ENCODE assay signal across 9 cellular contexts in the genomic region with DNA sequence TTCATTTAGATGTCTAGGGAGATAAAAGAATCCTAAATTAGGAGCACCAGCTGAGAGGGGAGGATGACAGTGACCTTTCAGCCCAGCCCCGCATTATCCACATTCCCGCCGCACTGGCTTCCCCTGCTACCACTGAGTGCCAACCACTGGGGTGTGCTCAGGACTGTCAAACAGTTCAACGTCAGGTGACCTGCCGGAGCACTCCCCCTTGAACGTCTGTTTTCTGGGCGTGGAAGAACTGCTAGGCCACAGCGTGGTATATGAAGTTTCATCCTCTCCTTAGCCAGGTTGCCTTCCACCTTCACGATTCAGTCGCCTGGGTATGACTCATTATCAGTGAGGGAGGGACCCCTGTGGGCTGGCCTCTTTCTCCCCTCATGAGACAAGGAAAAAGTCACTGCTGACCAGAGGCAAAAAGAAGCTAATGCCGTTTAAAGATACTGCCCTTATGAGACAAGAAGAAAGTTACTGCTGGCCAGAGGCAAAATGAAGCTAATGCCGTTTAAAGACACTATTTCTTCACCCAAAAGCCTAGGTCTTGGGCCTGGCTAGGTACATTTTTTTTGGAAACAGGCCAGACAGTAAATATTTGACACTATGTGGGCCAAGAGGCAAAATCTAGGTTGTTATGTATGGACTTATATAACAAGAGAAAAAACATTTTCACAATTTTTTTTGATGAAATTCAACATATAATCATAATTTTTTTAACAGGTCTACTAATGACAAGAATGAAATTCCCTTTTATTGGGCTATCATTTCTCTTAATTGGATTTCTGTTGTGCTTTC. TPM values are rescaled to one million over a fixed set of nuclear protein-coding genes. Genes with fewer than 3 reads are reported as not detected.
DNase-seq lines count a peak whose midpoint lies in the region; ATAC-seq and TF ChIP-seq lines count a peak whose summit lies in the region.
"Had no signal": no experiment of that assay in that cellular context is flagged by ENCODE, and none has a peak within 500 bp of the region (broad histone marks: within the 10 kb centered on the region; RNA-seq: fewer than 3 reads in every experiment).

No MANE protein-coding gene starts in this region.

- H3K4me3 ChIP-seq in osteoblast (ENCODE audit: insufficient read depth, low read length) = no peak overlapping the region

- H3K4me2 ChIP-seq in osteoblast (ENCODE audit: insufficient read depth, low read length) = no peak overlapping the region

- no peaks in the 10 kb centered on the region for H3K27me3 ChIP-seq in osteoblast (ENCODE audit: insufficient read depth, low read length)

- no peak for TF ChIP-seq CTCF in GM13976 (IDR thresholded peaks at IDR 0.05; ENCODE audit: borderline replicate concordance, control extremely low read depth, extremely low read depth, insufficient read depth, missing control alignments)
- no peak for TF ChIP-seq CTCF in osteoblast (IDR thresholded peaks at IDR 0.05; ENCODE audit: extremely low read depth, low read depth, low read length)

- no peaks in the 10 kb centered on the region for H3K9me3 ChIP-seq in osteoblast (ENCODE audit: low read depth, low read length)

- H3K79me2 ChIP-seq in osteoblast (ENCODE audit: insufficient read depth, low read length) = peaks cover 16% of the 10 kb centered on the region

- H3K36me3 ChIP-seq in osteoblast (ENCODE audit: insufficient read depth, low read length) = peaks cover 14% of the 10 kb centered on the region

- no peak overlapping the region for H3K27ac ChIP-seq in osteoblast (ENCODE audit: low read depth, low read length)
- H3K27ac ChIP-seq: HL-60 had no signal

- in situ Hi-C loops in GM13976 (cut with MboI; ENCODE audit: low sequenced_read_pairs, unreplicated experiment) = loop anchor here (10.0 kb wide), 1 partner anchor 129 kb away; a partner anchor contains a TSS

- peak; percentile 11 for DNase-seq in NCI-H2029 treated with DMSO at 0.1 percent for 48 hours (lab: John Stamatoyannopoulos, UW)
- DNase-seq in activated effector memory CD4-positive, alpha-beta T cell treated with Interleukin-2 at 50 U/mL for 16 hours = peak; percentile 21
- peak; percentile 51 for DNase-seq in iPS-NIHi7 (ENCODE audit: extremely low spot score)
- peak; percentile 11 for DNase-seq in stimulated activated CD8-positive, alpha-beta memory T cell treated with anti-CD3 and anti-CD28 coated beads, Interleukin-12 subunit alpha, Interleukin-12 subunit beta, amount 100 ng/mL, for 1 hour (ENCODE audit: low read depth)
- DNase-seq in GM13976 (ENCODE audit: low spot score) = no peak
- DNase-seq in osteoblast (ENCODE audit: insufficient read length, low spot score, missing footprints) = no peak
- DNase-seq in DMS153 (lab: John Stamatoyannopoulos, UW) = no peak

- H3K4me1 ChIP-seq in osteoblast (ENCODE audit: insufficient read depth, low read length) = peaks cover 4% of the 10 kb centered on the region

- no peaks in the 10 kb centered on the region for H4K20me1 ChIP-seq in osteoblast (ENCODE audit: insufficient read depth, low read length)

- no peak overlapping the region for H2AFZ ChIP-seq in osteoblast (ENCODE audit: low read length)

- no peak for ATAC-seq in HG02981 (IDR thresholded peaks at IDR 0.05; ENCODE audit: unreplicated experiment)

RNA-seq across cellular contexts. Expression of a gene that starts 4.6 kb away (rescaled TPM):
- 21.4 and 29.2 TPM in 2 replicates for total RNA-seq in osteoblast

RNA-seq across cellular contexts. Expression of a gene that starts 4.9 kb away (rescaled TPM):
- 30.0 and 35.1 TPM in 2 replicates for total RNA-seq in osteoblast

RNA-seq across cellular contexts. Expression of a gene that starts 55.3 kb away (rescaled TPM):
- 27.1 and 33.3 TPM in 2 replicates for total RNA-seq in osteoblast

Comparison
In these comparisons a context has a peak if more than half of its experiments do, and no peak if none do; other contexts are left out.
1. DNase-seq: peak in NCI-H2029 treated with DMSO at 0.1 percent for 48 hours (single experiment), activated effector memory CD4-positive, alpha-beta T cell treated with Interleukin-2 at 50 U/mL for 16 hours (single experiment), iPS-NIHi7 (single experiment) and stimulated activated CD8-positive, alpha-beta memory T cell treated with anti-CD3 and anti-CD28 coated beads, Interleukin-12 subunit alpha, Interleukin-12 subunit beta, amount 100 ng/mL, for 1 hour (single experiment); none in GM13976 (single experiment), osteoblast (single experiment) and DMS153 (single experiment).